8 cellular contexts compared by ENCODE assay signal in the genomic region with DNA sequence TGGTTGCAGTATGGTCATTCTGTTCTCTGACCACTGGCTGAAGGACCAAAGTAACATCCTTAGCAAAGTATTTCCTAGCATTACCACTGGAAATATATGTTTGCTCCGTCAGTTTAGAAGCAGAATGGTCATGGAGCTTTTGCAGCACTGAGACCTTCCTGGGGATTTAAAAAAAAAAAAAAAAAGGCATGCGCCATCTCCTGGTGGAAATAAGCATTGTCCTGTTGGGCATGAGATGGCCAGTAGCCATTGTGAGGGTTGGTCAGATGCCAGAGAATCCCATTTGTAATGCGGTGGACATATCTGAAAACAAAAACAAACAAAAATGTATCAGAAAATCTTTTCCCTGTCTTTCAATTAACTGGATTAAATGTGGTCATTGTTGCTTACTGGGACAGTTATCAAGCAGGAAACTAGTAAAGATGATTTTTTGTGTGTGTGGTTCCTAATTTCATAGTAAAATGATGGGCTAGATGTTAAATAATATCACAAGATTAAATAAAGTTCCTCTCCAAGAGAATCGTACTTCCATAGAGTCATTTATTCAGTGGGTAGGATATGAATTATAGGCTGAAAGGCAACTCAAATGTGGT.
DNase-seq lines count a peak whose midpoint lies in the region; FAIRE-seq and TF ChIP-seq lines count a peak whose summit lies in the region.

No MANE protein-coding gene starts in this region.

- no peak overlapping the region for H3K4me3 ChIP-seq in kidney epithelial cell (ENCODE audit: low read depth, low read length)

- H3K36me3 ChIP-seq in kidney epithelial cell (ENCODE audit: control insufficient read depth, insufficient read depth, low read length), result peaks cover 3% of the 10 kb centered on the region

- DNase-seq in NCI-H146 treated with DMSO at 0.1 percent for 48 hours (lab: John Stamatoyannopoulos, UW; ENCODE audit: unreplicated experiment), result peak; percentile 9
- no peak for DNase-seq in kidney epithelial cell (ENCODE audit: low read depth)
- DNase-seq in urothelium cell line (ENCODE audit: low spot score), result peak; percentile 63
- no peak for DNase-seq in H54 (ENCODE audit: insufficient read length, low spot score)
- no peak for DNase-seq in NCI-H128 (lab: John Stamatoyannopoulos, UW; ENCODE audit: unreplicated experiment)

- H3K4me3 Mint-ChIP-seq in brain, result no peak overlapping the region

- FAIRE-seq in A204.1 (lab: Jason Lieb, UNC) (peak; percentile 67), urothelium cell line (lab: Jason Lieb, UNC) (no peak), H54 (lab: Jason Lieb, UNC) (no peak)

- H3K36me3 Mint-ChIP-seq in brain, result peaks cover 29% of the 10 kb centered on the region

- H3K4me1 Mint-ChIP-seq in brain, result peaks cover 14% of the 10 kb centered on the region

- no peaks in the 10 kb centered on the region for H3K27me3 ChIP-seq in kidney epithelial cell (ENCODE audit: control insufficient read depth, insufficient read depth, low read length)

- no peak for TF ChIP-seq POLR2A in H54 (IDR thresholded peaks at IDR 0.05; ENCODE audit: low read depth, low read length)

- H3K27me3 Mint-ChIP-seq in brain, result no peaks in the 10 kb centered on the region

- peak overlapping the region in 4 of 5 experiments; percentile 1 to 71 (median 57) for H3K27ac Mint-ChIP-seq in brain

- H3K9me3 Mint-ChIP-seq in brain, result no peaks in the 10 kb centered on the region

- peak; percentile 75 for TF ChIP-seq CTCF in GM12872 (IDR thresholded peaks at IDR 0.05; ENCODE audit: insufficient read depth, low read depth, low read length)
- TF ChIP-seq CTCF in brain (conservative IDR thresholded peaks at IDR 0.05), result peak; percentile 79 to 82
- peak; percentile 66 for TF ChIP-seq CTCF in kidney epithelial cell (IDR thresholded peaks at IDR 0.05; ENCODE audit: insufficient read depth, low read length, poor library complexity, severe bottlenecking)

Comparison
In these comparisons a context has a peak if more than half of its experiments do, and no peak if none do; other contexts are left out.
1. DNase-seq: peak in NCI-H146 treated with DMSO at 0.1 percent for 48 hours (single experiment) and urothelium cell line (single experiment); none in kidney epithelial cell (single experiment), H54 (single experiment) and NCI-H128 (single experiment).
2. Peak in every context shown above with its lines, with median percentiles within 50 percentile points of each other: CTCF ChIP-seq.